In genomic region chr2:127996160-127996559, GRCh38 we compare ENCODE assay signal across 19 cellular contexts. TPM values are rescaled to one million over a fixed set of nuclear protein-coding genes. Genes with fewer than 3 reads are reported as not detected.
DNase-seq lines count a peak whose midpoint lies in the region; ATAC-seq and TF ChIP-seq lines count a peak whose summit lies in the region.
"Had no signal": no experiment of that assay in that cellular context is flagged by ENCODE, and none has a peak within 500 bp of the region (broad histone marks: within the 10 kb centered on the region; RNA-seq: fewer than 3 reads in every experiment).

No MANE protein-coding gene starts in this region.

- H3K9ac ChIP-seq in IMR-90 (ENCODE audit: low read depth, low read length) = no peak overlapping the region
- H3K9ac ChIP-seq: BLaER1 had no signal

- H3K56ac ChIP-seq in IMR-90 (ENCODE audit: extremely low read depth, insufficient read depth, low read length) = no peak overlapping the region

- CTCF ChIA-PET in IMR-90 (lab: Yijun Ruan, JAX) = no interaction called here

- dilution Hi-C loops in IMR-90 (cut with HindIII; ENCODE audit: low sequenced_read_pairs, unreplicated experiment) = no loop called here

- no peaks in the 10 kb centered on the region for H3K9me3 ChIP-seq in IMR-90 (ENCODE audit: control insufficient read depth, insufficient read depth, low read length)
- no peaks in the 10 kb centered on the region for H3K9me3 ChIP-seq in ascending aorta
- no peaks in the 10 kb centered on the region for H3K9me3 ChIP-seq in aorta (ENCODE audit: control insufficient read depth, low read length)
- H3K9me3 ChIP-seq: BLaER1 had no signal

- no peak overlapping the region for H4K5ac ChIP-seq in IMR-90 (ENCODE audit: low read depth, low read length)

- H2BK120ac ChIP-seq in IMR-90 (ENCODE audit: low read depth, low read length) = no peak overlapping the region

- peaks cover 41% of the 10 kb centered on the region for H3K36me3 ChIP-seq in IMR-90 (ENCODE audit: control insufficient read depth, insufficient read depth, low read length)
- peaks cover 32 to 38% of the 10 kb centered on the region in 2 donors for H3K36me3 ChIP-seq in ascending aorta
- H3K36me3 ChIP-seq in aorta (ENCODE audit: control insufficient read depth in 1 of 2, insufficient read depth in 2 of 2, low read length in 1 of 2) = peaks cover 4 to 12% of the 10 kb centered on the region in 2 donors

- no peak overlapping the region for H2BK20ac ChIP-seq in IMR-90 (ENCODE audit: low read depth, low read length)

- H2BK5ac ChIP-seq in IMR-90 (ENCODE audit: low read depth, low read length, poor library complexity, severe bottlenecking) = no peak overlapping the region

- no peak for DNase-seq in IMR-90
- DNase-seq in ascending aorta (ENCODE audit: low spot score in 2 of 2) = no peak
- DNase-seq in nephron progenitor cell = no peak
- DNase-seq in aorta = peak in 1 of 2 donors; percentile 53
- DNase-seq in activated naive CD8-positive, alpha-beta T cell treated with anti-CD3 and anti-CD28 coated beads for 36 hours = no peak
- DNase-seq in stimulated activated naive CD8-positive, alpha-beta T cell treated with anti-CD3 and anti-CD28 coated beads, Interleukin-15, amount 100 ng/mL, for 72 hours = no peak
- DNase-seq: CD4-positive, alpha-beta memory T cell; DMS153; DMS79; GDM1; GOT3; H7; HFFc6 had no signal

- H3K4me3 ChIP-seq in IMR-90 (ENCODE audit: insufficient read depth, low read depth, low read length) (no peak overlapping the region), ascending aorta (peak overlapping the region in 1 of 2 donors; percentile 5), aorta (ENCODE audit: low read length in 2 of 2) (no peak overlapping the region)
- H3K4me3 ChIP-seq: BLaER1 had no signal

- H4K20me1 ChIP-seq in IMR-90 (ENCODE audit: insufficient read depth, low read length) = no peaks in the 10 kb centered on the region
- H4K20me1 ChIP-seq: BLaER1 had no signal

- no peak overlapping the region for H2AK9ac ChIP-seq in IMR-90 (replicated peaks; ENCODE audit: low read depth, low read length, poor library complexity)

- H3K27me3 Mint-ChIP-seq in nephron progenitor cell (ENCODE audit: low read depth, poor library complexity) = no peaks in the 10 kb centered on the region
- no peaks in the 10 kb centered on the region for H3K27me3 Mint-ChIP-seq in activated naive CD8-positive, alpha-beta T cell treated with anti-CD3 and anti-CD28 coated beads for 36 hours
- no peaks in the 10 kb centered on the region for H3K27me3 Mint-ChIP-seq in stimulated activated naive CD8-positive, alpha-beta T cell treated with anti-CD3 and anti-CD28 coated beads, Interleukin-15, amount 100 ng/mL, for 72 hours
- H3K27me3 Mint-ChIP-seq: CD4-positive, alpha-beta memory T cell; IgD-negative memory B cell had no signal

- no peaks in the 10 kb centered on the region for H3K4me1 Mint-ChIP-seq in nephron progenitor cell
- H3K4me1 Mint-ChIP-seq in activated naive CD8-positive, alpha-beta T cell treated with anti-CD3 and anti-CD28 coated beads for 36 hours = no peaks in the 10 kb centered on the region
- H3K4me1 Mint-ChIP-seq in stimulated activated naive CD8-positive, alpha-beta T cell treated with anti-CD3 and anti-CD28 coated beads, Interleukin-15, amount 100 ng/mL, for 72 hours = no peaks in the 10 kb centered on the region
- H3K4me1 Mint-ChIP-seq: CD14-positive monocyte; CD4-positive, alpha-beta memory T cell; IgD-negative memory B cell had no signal

- H3K79me1 ChIP-seq in IMR-90 (ENCODE audit: low read depth in 1 of 2, low read length in 2 of 2) = peaks cover 0 to 3% of the 10 kb centered on the region in 2 experiments; a peak in 1 of 4 replicates

- H3K27ac ChIP-seq in IMR-90 (ENCODE audit: insufficient read depth, low read length) (no peak overlapping the region), ascending aorta (peak overlapping the region; percentile 4 to 58), aorta (ENCODE audit: low read depth in 1 of 2, low read length in 2 of 2) (no peak overlapping the region)
- H3K27ac ChIP-seq: BLaER1, HL-60 had no signal

- no peak overlapping the region for H2AFZ ChIP-seq in IMR-90 (replicated peaks; ENCODE audit: low read length, poor library complexity)

- in situ Hi-C loops in IMR-90 (cut with MboI; ENCODE audit: low sequenced_read_pairs) = loop anchor here (25.0 kb wide), 1 partner anchor 709 kb away; the partner anchor contains the start of gene ERCC3

- 98% methylated on average over 6 of the region's 9 CpGs; no CpG with 5 or more reads in 1 of the 2 experiments for WGBS in IMR-90 (ENCODE audit: extremely low coverage in 2 of 2, insufficient read length in 1 of 2), 2 experiments
- WGBS in aorta, 2 donors = 11 to 14% methylated on average over 9 of the region's 9 CpGs

- no peak overlapping the region for H2BK15ac ChIP-seq in IMR-90 (ENCODE audit: low read depth, low read length)

- H3K4me1 ChIP-seq in IMR-90 (ENCODE audit: control insufficient read depth, insufficient read depth, low read length) (no peaks in the 10 kb centered on the region), ascending aorta (peaks cover 0 to 4% of the 10 kb centered on the region in 2 donors), aorta (ENCODE audit: control insufficient read depth in 1 of 2, insufficient read depth in 2 of 2, low read length in 2 of 2) (no peaks in the 10 kb centered on the region)
- H3K4me1 ChIP-seq: BLaER1 had no signal

- BruUV-seq in IMR-90 (replicated peaks; lab: Mats Ljungman, UMichigan) = no TSS peak

- no peak overlapping the region for H3K4ac ChIP-seq in IMR-90 (ENCODE audit: low read depth, low read length)

- no peak overlapping the region for H4K8ac ChIP-seq in IMR-90 (ENCODE audit: low read depth in 2 of 2, low read length in 2 of 2)

- H2AK5ac ChIP-seq in IMR-90 (ENCODE audit: low read depth, low read length) = no peak overlapping the region

- peaks cover 76% of the 10 kb centered on the region for H3K36me3 Mint-ChIP-seq in nephron progenitor cell (ENCODE audit: low read depth)
- peaks cover 18% of the 10 kb centered on the region for H3K36me3 Mint-ChIP-seq in activated naive CD8-positive, alpha-beta T cell treated with anti-CD3 and anti-CD28 coated beads for 36 hours

- H3K4me2 ChIP-seq in IMR-90 (ENCODE audit: low read depth, low read length) = no peak overlapping the region
- H3K4me2 ChIP-seq: BLaER1 had no signal

- no peaks in the 10 kb centered on the region for H3K9me3 Mint-ChIP-seq in nephron progenitor cell
- H3K9me3 Mint-ChIP-seq in activated naive CD8-positive, alpha-beta T cell treated with anti-CD3 and anti-CD28 coated beads for 36 hours = no peaks in the 10 kb centered on the region
- no peaks in the 10 kb centered on the region for H3K9me3 Mint-ChIP-seq in stimulated activated naive CD8-positive, alpha-beta T cell treated with anti-CD3 and anti-CD28 coated beads, Interleukin-15, amount 100 ng/mL, for 72 hours
- H3K9me3 Mint-ChIP-seq: CD14-positive monocyte; CD4-positive, alpha-beta memory T cell; HFFc6; IgD-negative memory B cell had no signal

- H3K27me3 ChIP-seq in IMR-90 (ENCODE audit: control insufficient read depth, insufficient read depth, low read length) (no peaks in the 10 kb centered on the region), ascending aorta (no peaks in the 10 kb centered on the region), aorta (ENCODE audit: control insufficient read depth in 1 of 2, insufficient read depth in 2 of 2, low read length in 1 of 2) (no peaks in the 10 kb centered on the region)
- H3K27me3 ChIP-seq: BLaER1 had no signal

- H3K18ac ChIP-seq in IMR-90 (ENCODE audit: low read depth, low read length) = no peak overlapping the region

- peak overlapping the region; percentile 80 for H3K27ac Mint-ChIP-seq in nephron progenitor cell
- no peak overlapping the region for H3K27ac Mint-ChIP-seq in activated naive CD8-positive, alpha-beta T cell treated with anti-CD3 and anti-CD28 coated beads for 36 hours
- H3K27ac Mint-ChIP-seq in stimulated activated naive CD8-positive, alpha-beta T cell treated with anti-CD3 and anti-CD28 coated beads, Interleukin-15, amount 100 ng/mL, for 72 hours = no peak overlapping the region
- H3K27ac Mint-ChIP-seq: CD14-positive monocyte; CD4-positive, alpha-beta memory T cell; HFFc6; IgD-negative memory B cell had no signal

- POLR2A ChIA-PET in IMR-90 (lab: Charles Lee; ENCODE audit: unreplicated experiment) = no interaction called here

- no peak for TF ChIP-seq POLR2A in IMR-90 (IDR thresholded peaks at IDR 0.05; ENCODE audit: low read depth, low read length)

- no peak overlapping the region for H4K91ac ChIP-seq in IMR-90 (ENCODE audit: insufficient read depth, low read depth, low read length)

- no peak overlapping the region for H3K23ac ChIP-seq in IMR-90 (ENCODE audit: low read depth, low read length)

- ATAC-seq in IMR-90 (ENCODE audit: low read depth) (no peak), aorta (ENCODE audit: low FRiP score) (peak; percentile 57), GM18519 (IDR thresholded peaks at IDR 0.05; ENCODE audit: low FRiP score, unreplicated experiment) (no peak)
- no peak for ATAC-seq in stimulated activated naive CD8-positive, alpha-beta T cell treated with anti-CD3 and anti-CD28 coated beads, Interleukin-15, amount 100 ng/mL, for 72 hours
- ATAC-seq: HCT116 had no signal

- TF ChIP-seq RAD21 in IMR-90 (IDR thresholded peaks at IDR 0.05; ENCODE audit: low read length) = no peak

- no peak overlapping the region for H3K14ac ChIP-seq in IMR-90 (replicated peaks; ENCODE audit: low read depth, low read length)

- H3K9me1 ChIP-seq in IMR-90 (ENCODE audit: insufficient read depth, low read length) = no peaks in the 10 kb centered on the region

- intact Hi-C loops in IMR-90 (cut with micrococcal nuclease) (no loop called here), ascending aorta (cut with DNase I) (no loop called here), aorta (cut with DNase I) (no loop called here)

- H3K4me3 Mint-ChIP-seq in nephron progenitor cell = no peak overlapping the region
- H3K4me3 Mint-ChIP-seq in activated naive CD8-positive, alpha-beta T cell treated with anti-CD3 and anti-CD28 coated beads for 36 hours = no peak overlapping the region
- H3K4me3 Mint-ChIP-seq in stimulated activated naive CD8-positive, alpha-beta T cell treated with anti-CD3 and anti-CD28 coated beads, Interleukin-15, amount 100 ng/mL, for 72 hours = no peak overlapping the region
- H3K4me3 Mint-ChIP-seq: CD14-positive monocyte; CD4-positive, alpha-beta memory T cell; HFFc6; IgD-negative memory B cell had no signal

- TF ChIP-seq CTCF in IMR-90 (conservative IDR thresholded peaks at IDR 0.05; ENCODE audit: low read depth, low read length) (no peak), ascending aorta (IDR thresholded peaks at IDR 0.05) (no peak), nephron progenitor cell (IDR thresholded peaks at IDR 0.05) (no peak)

RNA-seq across cellular contexts. Expression of gene SAP130, which starts 31.7 kb away (rescaled TPM):
- total RNA-seq in IMR-90 (2012; rRNA removed) (5.0 and 6.1 TPM in 2 replicates), ascending aorta (2.8 TPM), aorta (10 to 100 TPM; 23.5 to 23.8 TPM)
- polyA plus RNA-seq in IMR-90 (2012; rRNA removed) (17.1 and 20.2 TPM in 2 replicates), aorta (1 to 10 TPM; 3.6 to 9.2 TPM)
- polyA plus RNA-seq in IMR-90 (2012; cell fraction: cytosol; rRNA removed) = 7.5 and 11.6 TPM in 2 replicates
- 15.7 and 18.4 TPM in 2 replicates for polyA plus RNA-seq in IMR-90 (2012; cell fraction: nucleus; rRNA removed; ENCODE audit: low replicate concordance)
- 10 to 100 TPM; 24.4 to 26.7 TPM for total RNA-seq in activated naive CD8-positive, alpha-beta T cell treated with anti-CD3 and anti-CD28 coated beads for 36 hours

Comparison
In these comparisons a context has a peak if more than half of its experiments do, and no peak if none do; other contexts are left out.
1. H3K27ac ChIP-seq: peak in ascending aorta (2 of 2); none in IMR-90 (single experiment) and aorta (0 of 2).